In the genomic region with DNA sequence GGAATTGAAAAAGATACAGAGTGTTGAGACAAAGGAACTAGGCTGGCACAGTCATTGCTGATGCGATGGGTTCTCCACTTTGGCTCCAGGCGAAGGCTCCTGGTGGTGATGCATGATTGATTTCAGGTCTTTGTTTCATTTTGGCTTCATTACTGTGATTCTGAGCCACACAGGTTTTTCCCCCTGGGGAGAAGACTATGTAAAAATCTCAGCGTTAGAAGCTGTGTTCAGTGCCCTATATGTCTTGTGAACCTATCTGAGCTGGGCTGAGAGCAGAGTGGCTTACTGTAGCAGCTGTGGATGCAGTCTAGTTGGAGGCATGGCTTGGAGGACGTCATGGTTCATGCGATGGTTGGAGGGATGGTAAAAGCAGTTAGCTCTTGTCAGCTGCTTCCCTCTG, we compare ENCODE assay signal across 13 cellular contexts.
"Had no signal": no experiment of that assay in that cellular context is flagged by ENCODE, and none has a peak within 500 bp of the region (broad histone marks: within the 10 kb centered on the region; RNA-seq: fewer than 3 reads in every experiment).

No MANE protein-coding gene starts in this region.

- DNase-seq: effector CD4-positive, alpha-beta T cell; foreskin melanocyte; head of caudate nucleus; mucosa of descending colon; naive thymus-derived CD8-positive, alpha-beta T cell; psoas muscle; retina; right lobe of liver; stimulated activated CD4-positive, alpha-beta T cell treated with anti-CD3 and anti-CD28 coated beads, Interleukin-4, amount 100 ng/mL, for 1 hour; stimulated activated CD8-positive, alpha-beta memory T cell treated with anti-CD3 and anti-CD28 coated beads, Interleukin-4, amount 100 ng/mL, for 48 hours; tibial artery; upper lobe of right lung had no signal

- ATAC-seq: mucosa of descending colon; naive thymus-derived CD8-positive, alpha-beta T cell; psoas muscle; right lobe of liver; stimulated activated effector memory CD8-positive, alpha-beta T cell treated with anti-CD3 and anti-CD28 coated beads, Interleukin-12 subunit alpha, Interleukin-12 subunit beta, amount 100 ng/mL, for 72 hours; upper lobe of right lung had no signal
